ENCODE assay signal across 39 cellular contexts in the genomic region with DNA sequence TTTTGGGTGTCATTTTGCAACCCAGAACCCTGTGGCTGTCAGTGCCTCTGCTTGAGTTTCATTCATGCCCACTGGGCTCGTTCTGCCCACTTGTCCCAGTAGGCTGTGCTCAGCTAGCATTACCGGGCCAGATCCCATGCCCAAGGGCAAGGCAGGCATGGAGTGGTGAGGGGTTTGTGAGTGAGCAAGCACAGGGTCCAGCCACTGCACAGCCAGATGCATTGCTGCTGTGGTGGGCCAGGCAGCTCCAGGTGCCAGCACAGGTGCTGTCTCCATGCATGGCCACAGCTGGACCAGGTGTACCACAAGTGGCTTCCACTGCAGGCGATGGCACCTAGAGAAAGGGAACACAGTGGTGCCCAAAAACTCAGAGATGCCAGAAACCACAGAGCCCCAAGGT.
"Had no signal": no experiment of that assay in that cellular context is flagged by ENCODE, and none has a peak within 500 bp of the region (broad histone marks: within the 10 kb centered on the region; RNA-seq: fewer than 3 reads in every experiment).

No MANE protein-coding gene starts in this region.

- H3K36me3 ChIP-seq: adrenal gland, ascending aorta, brain microvascular endothelial cell, breast epithelium, cardiac muscle cell had no signal

- H3K9me3 Mint-ChIP-seq: activated naive CD8-positive, alpha-beta T cell treated with anti-CD3 and anti-CD28 coated beads, Interleukin-2, amount 50 U/mL, for 24 hours had no signal

- H3K27me3 ChIP-seq: adrenal gland, ascending aorta, body of pancreas, brain microvascular endothelial cell, breast epithelium, cardiac muscle cell had no signal

- H3K27ac ChIP-seq: adrenal gland, ascending aorta, body of pancreas, brain microvascular endothelial cell, breast epithelium, cardiac muscle cell had no signal

- ATAC-seq: activated naive CD4-positive, alpha-beta T cell treated with anti-CD3 and anti-CD28 coated beads, Interleukin-2, amount 50 U/mL, for 72 hours; activated naive CD8-positive, alpha-beta T cell treated with anti-CD3 and anti-CD28 coated beads, Interleukin-2, amount 50 U/mL, for 24 hours; activated T-cell treated with anti-CD3 and anti-CD28 coated beads, Interleukin-2, amount 50 U/mL, for 4 hours; activated T-cell treated with anti-CD3 and anti-CD28 coated beads, Interleukin-2, amount 50 U/mL, for 72 hours; activated T-helper 17 cell treated with anti-CD3 and anti-CD28 coated beads, Interleukin-2, amount 50 U/mL, for 72 hours; body of pancreas had no signal

- H3K4me3 Mint-ChIP-seq: activated naive CD4-positive, alpha-beta T cell treated with anti-CD3 and anti-CD28 coated beads for 36 hours; activated naive CD4-positive, alpha-beta T cell treated with anti-CD3 and anti-CD28 coated beads, Interleukin-2, amount 10 ng/mL, durations not matched to agents 7 days and 5 days; activated naive CD4-positive, alpha-beta T cell treated with anti-CD3 and anti-CD28 coated beads, Interleukin-2, amount 50 U/mL, for 24 hours; activated naive CD8-positive, alpha-beta T cell; activated naive CD8-positive, alpha-beta T cell treated with anti-CD3 and anti-CD28 coated beads for 36 hours; activated naive CD8-positive, alpha-beta T cell treated with anti-CD3 and anti-CD28 coated beads, Interleukin-2, amount 10 ng/mL, durations not matched to agents 7 days and 5 days; activated naive CD8-positive, alpha-beta T cell treated with anti-CD3 and anti-CD28 coated beads, Interleukin-2, amount 50 U/mL, for 24 hours; activated T-cell treated with anti-CD3 and anti-CD28 coated beads, Interleukin-2, amount 50 U/mL, for 24 hours; activated T-cell treated with anti-CD3 and anti-CD28 coated beads, Interleukin-2, amount 50 U/mL, for 4 hours; activated T-cell treated with anti-CD3 and anti-CD28 coated beads, Interleukin-2, amount 50 U/mL, for 72 hours; activated T-helper 1 cell treated with anti-CD3 and anti-CD28 coated beads, Interleukin-12 subunit alpha, Interleukin-12 subunit beta, Interleukin-2, Interleukin-4 antibody, amounts not matched to agents 30 ng/mL and 10 ng/mL and 1 ng/mL, durations not matched to agents 14 hours and 24 hours and 36 hours; activated T-helper 17 cell treated with anti-CD3 and anti-CD28 coated beads, Interleukin-2, amount 50 U/mL, for 72 hours; brain; central memory CD8-positive, alpha-beta T cell had no signal

- H3K4me1 ChIP-seq: adrenal gland, ascending aorta, body of pancreas, breast epithelium had no signal

- H3K36me3 Mint-ChIP-seq: activated naive CD4-positive, alpha-beta T cell treated with anti-CD3 and anti-CD28 coated beads, Interleukin-2, amount 10 ng/mL, durations not matched to agents 7 days and 5 days; activated naive CD4-positive, alpha-beta T cell treated with anti-CD3 and anti-CD28 coated beads, Interleukin-2, amount 50 U/mL, for 24 hours; activated naive CD8-positive, alpha-beta T cell; activated naive CD8-positive, alpha-beta T cell treated with anti-CD3 and anti-CD28 coated beads for 36 hours; activated naive CD8-positive, alpha-beta T cell treated with anti-CD3 and anti-CD28 coated beads, Interleukin-2, amount 10 ng/mL, durations not matched to agents 7 days and 5 days; brain had no signal

- H3K4me3 ChIP-seq: adrenal gland, ascending aorta, body of pancreas, breast epithelium, cardiac muscle cell had no signal

- H3K4me1 Mint-ChIP-seq: activated naive CD4-positive, alpha-beta T cell treated with anti-CD3 and anti-CD28 coated beads, Interleukin-2, amount 10 ng/mL, durations not matched to agents 7 days and 5 days; activated naive CD4-positive, alpha-beta T cell treated with anti-CD3 and anti-CD28 coated beads, Interleukin-2, amount 50 U/mL, for 24 hours; activated naive CD8-positive, alpha-beta T cell treated with anti-CD3 and anti-CD28 coated beads for 36 hours; activated naive CD8-positive, alpha-beta T cell treated with anti-CD3 and anti-CD28 coated beads, Interleukin-2, amount 10 ng/mL, durations not matched to agents 7 days and 5 days; activated naive CD8-positive, alpha-beta T cell treated with anti-CD3 and anti-CD28 coated beads, Interleukin-2, amount 50 U/mL, for 24 hours; activated T-helper 17 cell treated with anti-CD3 and anti-CD28 coated beads, Interleukin-2, amount 50 U/mL, for 72 hours; brain; central memory CD8-positive, alpha-beta T cell had no signal

- DNase-seq: activated effector memory CD4-positive, alpha-beta T cell treated with anti-CD3 and anti-CD28 coated beads, Interleukin-2, amount 50 U/mL, for 16 hours; activated effector memory CD4-positive, alpha-beta T cell treated with Interleukin-2 at 50 U/mL for 16 hours; activated gamma-delta T cell; activated gamma-delta T cell treated with Interleukin-2 at 50 U/mL for 16 hours; activated naive CD4-positive, alpha-beta T cell; activated naive CD4-positive, alpha-beta T cell treated with anti-CD3 and anti-CD28 coated beads for 36 hours; activated naive CD4-positive, alpha-beta T cell treated with anti-CD3 and anti-CD28 coated beads, Interleukin-2, amount 10 ng/mL, durations not matched to agents 7 days and 5 days; activated naive CD4-positive, alpha-beta T cell treated with anti-CD3 and anti-CD28 coated beads, Interleukin-2, amount 50 U/mL, for 16 hours; activated naive CD4-positive, alpha-beta T cell treated with Interleukin-2 at 50 U/mL for 16 hours; activated naive CD8-positive, alpha-beta T cell treated with anti-CD3 and anti-CD28 coated beads for 36 hours; activated naive CD8-positive, alpha-beta T cell treated with anti-CD3 and anti-CD28 coated beads, Interleukin-2, amount 10 ng/mL, durations not matched to agents 7 days and 5 days; activated naive CD8-positive, alpha-beta T cell treated with anti-CD3 and anti-CD28 coated beads, Interleukin-2, amount 50 U/mL, for 24 hours; activated T-cell treated with anti-CD3 and anti-CD28 coated beads for 4 hours; activated T-cell treated with anti-CD3 and anti-CD28 coated beads, Interleukin-2, amount 50 U/mL, for 1 hour; activated T-cell treated with anti-CD3 and anti-CD28 coated beads, Interleukin-2, amount 50 U/mL, for 24 hours; activated T-cell treated with anti-CD3 and anti-CD28 coated beads, Interleukin-2, amount 50 U/mL, for 4 hours; activated T-cell treated with anti-CD3 and anti-CD28 coated beads, Interleukin-2, amount 50 U/mL, for 48 hours; activated T-cell treated with anti-CD3 and anti-CD28 coated beads, Interleukin-2, amount 50 U/mL, for 72 hours; adrenal gland; amniotic stem cell; amygdala; anterior cingulate cortex; aorta; body of pancreas; brain microvascular endothelial cell; caudate nucleus; central memory CD4-positive, alpha-beta T cell; cerebellar nuclear complex had no signal

- H3K27me3 Mint-ChIP-seq: activated naive CD4-positive, alpha-beta T cell treated with anti-CD3 and anti-CD28 coated beads, Interleukin-2, amount 10 ng/mL, durations not matched to agents 7 days and 5 days; activated naive CD8-positive, alpha-beta T cell; activated naive CD8-positive, alpha-beta T cell treated with anti-CD3 and anti-CD28 coated beads for 36 hours; activated naive CD8-positive, alpha-beta T cell treated with anti-CD3 and anti-CD28 coated beads, Interleukin-2, amount 10 ng/mL, durations not matched to agents 7 days and 5 days; activated naive CD8-positive, alpha-beta T cell treated with anti-CD3 and anti-CD28 coated beads, Interleukin-2, amount 50 U/mL, for 24 hours; activated T-cell treated with anti-CD3 and anti-CD28 coated beads, Interleukin-2, amount 50 U/mL, for 24 hours; activated T-helper 17 cell treated with anti-CD3 and anti-CD28 coated beads, Interleukin-2, amount 50 U/mL, for 72 hours; brain; central memory CD8-positive, alpha-beta T cell had no signal

- H3K9me3 ChIP-seq: adrenal gland, ascending aorta, body of pancreas had no signal

- H3K27ac Mint-ChIP-seq: activated naive CD4-positive, alpha-beta T cell treated with anti-CD3 and anti-CD28 coated beads for 36 hours; activated naive CD4-positive, alpha-beta T cell treated with anti-CD3 and anti-CD28 coated beads, Interleukin-2, amount 10 ng/mL, durations not matched to agents 7 days and 5 days; activated naive CD4-positive, alpha-beta T cell treated with anti-CD3 and anti-CD28 coated beads, Interleukin-2, amount 50 U/mL, for 24 hours; activated naive CD4-positive, alpha-beta T cell treated with anti-CD3 and anti-CD28 coated beads, Interleukin-2, amount 50 U/mL, for 72 hours; activated naive CD8-positive, alpha-beta T cell; activated naive CD8-positive, alpha-beta T cell treated with anti-CD3 and anti-CD28 coated beads for 36 hours; activated naive CD8-positive, alpha-beta T cell treated with anti-CD3 and anti-CD28 coated beads, Interleukin-2, amount 10 ng/mL, durations not matched to agents 7 days and 5 days; activated naive CD8-positive, alpha-beta T cell treated with anti-CD3 and anti-CD28 coated beads, Interleukin-2, amount 50 U/mL, for 24 hours; activated T-cell treated with anti-CD3 and anti-CD28 coated beads, Interleukin-2, amount 50 U/mL, for 24 hours; activated T-cell treated with anti-CD3 and anti-CD28 coated beads, Interleukin-2, amount 50 U/mL, for 72 hours; activated T-helper 1 cell treated with anti-CD3 and anti-CD28 coated beads, Interleukin-12 subunit alpha, Interleukin-12 subunit beta, Interleukin-2, Interleukin-4 antibody, amounts not matched to agents 30 ng/mL and 10 ng/mL and 1 ng/mL, durations not matched to agents 14 hours and 24 hours and 36 hours; activated T-helper 17 cell treated with anti-CD3 and anti-CD28 coated beads, Interleukin-2, amount 50 U/mL, for 72 hours; activated T-helper 2 cell treated with anti-CD3 and anti-CD28 coated beads, Interferon-gamma antibody, Interleukin-2, Interleukin-4, amounts not matched to agents 10 μg/mL and 5 μg/mL and 100 μg/mL, durations not matched to agents 14 hours and 24 hours and 36 hours; brain had no signal
